ENCODE assay signal across 1 cellular context in genomic region chr9:97803167-97804058, GRCh38.
TF ChIP-seq lines count a peak whose summit lies in the region.

No MANE protein-coding gene starts in this region.

TF ChIP-seq in HepG2, 621 proteins besides CTCF, POLR2A, EP300 and RAD21 (continued from another document and continues in another):
- TF ChIP-seq AFF4 (CRISPR knock-in tag; IDR thresholded peaks at IDR 0.05) = no peak
- TF ChIP-seq TAF1 (CRISPR knock-in tag; IDR thresholded peaks at IDR 0.05) = 0 out of 2 replicates have a peak, but pooled peaks have one; percentile 19
- TF ChIP-seq ZNF563 (CRISPR knock-in tag; IDR thresholded peaks at IDR 0.05) = 0 out of 2 replicates have a peak, but pooled peaks have one; percentile 27
- no peak for TF ChIP-seq SMARCE1 (IDR thresholded peaks at IDR 0.05; ENCODE audit: borderline replicate concordance)
- TF ChIP-seq MTERF4 (CRISPR knock-in tag; IDR thresholded peaks at IDR 0.05) = no peak
- peak; percentile 18; the same call in 1 of the 2 replicates for TF ChIP-seq ATF3 (CRISPR knock-in tag; IDR thresholded peaks at IDR 0.05)
- TF ChIP-seq MXD3 (CRISPR knock-in tag; IDR thresholded peaks at IDR 0.05) = no peak
- no peak for TF ChIP-seq ZNF770 (CRISPR knock-in tag; IDR thresholded peaks at IDR 0.05)
- TF ChIP-seq ZMYM2 (CRISPR knock-in tag; IDR thresholded peaks at IDR 0.05) = no peak
- peak; percentile 86 for TF ChIP-seq MAX (IDR thresholded peaks at IDR 0.05)
- TF ChIP-seq RBM39 (IDR thresholded peaks at IDR 0.05; ENCODE audit: low read depth, low read length, poor library complexity, severe bottlenecking) = no peak
- TF ChIP-seq UBTF (CRISPR knock-in tag; IDR thresholded peaks at IDR 0.05) = peak; percentile 54; the same call in 1 of the 2 replicates
- no peak for TF ChIP-seq DNMT3B (CRISPR knock-in tag; conservative IDR thresholded peaks at IDR 0.05)
- no peak for TF ChIP-seq ZNF605 (CRISPR knock-in tag; IDR thresholded peaks at IDR 0.05)
- TF ChIP-seq HOXA3 (CRISPR knock-in tag; IDR thresholded peaks at IDR 0.05) = peak; percentile 73
- TF ChIP-seq ZNF34 (CRISPR knock-in tag; IDR thresholded peaks at IDR 0.05; ENCODE audit: borderline replicate concordance) = no peak
- no peak for TF ChIP-seq LCORL (IDR thresholded peaks at IDR 0.05)
- TF ChIP-seq LCORL (CRISPR knock-in tag; IDR thresholded peaks at IDR 0.05) = no peak
- 0 out of 2 replicates have a peak, but pooled peaks have one; percentile 29 for TF ChIP-seq FOXA3 (CRISPR knock-in tag; IDR thresholded peaks at IDR 0.05)
- TF ChIP-seq STAG1 (CRISPR knock-in tag; IDR thresholded peaks at IDR 0.05) = no peak
- TF ChIP-seq SALL1 (CRISPR knock-in tag; IDR thresholded peaks at IDR 0.05) = peak; percentile 65; the same call in 1 of the 2 replicates
- TF ChIP-seq REPIN1 (CRISPR knock-in tag; IDR thresholded peaks at IDR 0.05; ENCODE audit: borderline replicate concordance, low read depth) = no peak
- TF ChIP-seq ZNF784 (CRISPR knock-in tag; IDR thresholded peaks at IDR 0.05; ENCODE audit: borderline replicate concordance) = 0 out of 2 replicates have a peak, but pooled peaks have one; percentile 72
- TF ChIP-seq MAFG (CRISPR knock-in tag; IDR thresholded peaks at IDR 0.05) = no peak
- TF ChIP-seq ZNF83 (CRISPR knock-in tag; IDR thresholded peaks at IDR 0.05; ENCODE audit: borderline replicate concordance) = no peak
- TF ChIP-seq CEBPB (IDR thresholded peaks at IDR 0.05; ENCODE audit: borderline replicate concordance, low read depth, low read length) = peak; percentile 58; the same call in 1 of the 2 replicates
- peak; percentile 84 for TF ChIP-seq ZNF777 (CRISPR knock-in tag; IDR thresholded peaks at IDR 0.05)
- peak; percentile 44; the same call in 1 of the 2 replicates for TF ChIP-seq MEIS2 (CRISPR knock-in tag; IDR thresholded peaks at IDR 0.05)
- TF ChIP-seq ZNF30 (CRISPR knock-in tag; IDR thresholded peaks at IDR 0.05) = no peak
- no peak for TF ChIP-seq MBD4 (IDR thresholded peaks at IDR 0.05; ENCODE audit: borderline replicate concordance, low read length)
- 0 out of 2 replicates have a peak, but pooled peaks have one; percentile 31 for TF ChIP-seq FOXP4 (CRISPR knock-in tag; IDR thresholded peaks at IDR 0.05)
- TF ChIP-seq ZNF274 (CRISPR knock-in tag; IDR thresholded peaks at IDR 0.05) = 0 out of 2 replicates have a peak, but pooled peaks have one; percentile 36
- peak; percentile 47 for TF ChIP-seq HNRNPLL (IDR thresholded peaks at IDR 0.05; ENCODE audit: low read depth, low read length, poor library complexity, severe bottlenecking)
- no peak for TF ChIP-seq ZNF691 (CRISPR knock-in tag; IDR thresholded peaks at IDR 0.05; ENCODE audit: borderline replicate concordance, low read depth)
- TF ChIP-seq CENPX (CRISPR knock-in tag; IDR thresholded peaks at IDR 0.05) = no peak
- TF ChIP-seq ZNF18 (CRISPR knock-in tag; IDR thresholded peaks at IDR 0.05; ENCODE audit: insufficient replicate concordance) = no peak
- no peak for TF ChIP-seq ZNF879 (CRISPR knock-in tag; IDR thresholded peaks at IDR 0.05)
- no peak for TF ChIP-seq ZNF281 (CRISPR knock-in tag; IDR thresholded peaks at IDR 0.05; ENCODE audit: borderline replicate concordance)
- TF ChIP-seq MAZ (IDR thresholded peaks at IDR 0.05; ENCODE audit: borderline replicate concordance, low read depth, low read length) = no peak
- peak; percentile 87 for TF ChIP-seq MAZ (CRISPR knock-in tag; IDR thresholded peaks at IDR 0.05; ENCODE audit: low read depth)
